Comparison of ENCODE assay signal across 12 cellular contexts in genomic region chr1:43383449-43383848, GRCh38. TPM values are rescaled to one million over a fixed set of nuclear protein-coding genes. Genes with fewer than 3 reads are reported as not detected.
DNase-seq lines count a peak whose midpoint lies in the region; ATAC-seq and TF ChIP-seq lines count a peak whose summit lies in the region.
"Had no signal": no experiment of that assay in that cellular context is flagged by ENCODE, and none has a peak within 500 bp of the region (broad histone marks: within the 10 kb centered on the region; RNA-seq: fewer than 3 reads in every experiment).

No MANE protein-coding gene starts in this region.

- no peak overlapping the region for H3K27ac ChIP-seq in breast epithelium
- no peak overlapping the region for H3K27ac ChIP-seq in mammary epithelial cell (ENCODE audit: insufficient read depth, low read depth, low read length)
- peak overlapping the region in 3 of 4 donors; percentile 49 to 85 (median 82) for H3K27ac ChIP-seq in tibial nerve

- no peak overlapping the region for H3K4me3 ChIP-seq in breast epithelium
- no peak overlapping the region for H3K4me3 ChIP-seq in mammary epithelial cell (replicated peaks in 1 of 3; ENCODE audit: insufficient read depth in 1 of 3, low read depth in 2 of 3, low read length in 3 of 3)
- H3K4me3 ChIP-seq in kidney epithelial cell (ENCODE audit: low read depth, low read length): no peak overlapping the region
- no peak overlapping the region for H3K4me3 ChIP-seq in tibial nerve

- no peak overlapping the region for H3K4me3 Mint-ChIP-seq in T-helper 17 cell
- H3K4me3 Mint-ChIP-seq: activated B cell treated with CpG ODN at 0.5 μM for 24 hours had no signal

- H3K36me3 ChIP-seq in breast epithelium (peaks cover 19% of the 10 kb centered on the region), mammary epithelial cell (ENCODE audit: insufficient read depth, low read length) (peaks cover 30% of the 10 kb centered on the region), kidney epithelial cell (ENCODE audit: control insufficient read depth, insufficient read depth, low read length) (peaks cover 3% of the 10 kb centered on the region), tibial nerve (peaks cover 0 to 52% (median 34%) of the 10 kb centered on the region in 3 donors)

- H3K79me2 ChIP-seq in mammary epithelial cell (ENCODE audit: insufficient read depth, low read length): peaks cover 20% of the 10 kb centered on the region

- CTCF ChIA-PET in mammary epithelial cell (lab: Charles Lee; ENCODE audit: low non-redundant PET): interaction anchor here (1.2 kb wide), 1 partner anchor 157 kb away, joined by 7 read pairs; no protein-coding TSS in a partner anchor

- peaks cover 19% of the 10 kb centered on the region for H3K36me3 Mint-ChIP-seq in T-helper 17 cell (ENCODE audit: low read depth)

- no peak for TF ChIP-seq EP300 in tibial nerve (IDR thresholded peaks at IDR 0.05)

- no peak overlapping the region for H3K27ac Mint-ChIP-seq in T-helper 17 cell
- H3K27ac Mint-ChIP-seq: activated B cell treated with CpG ODN at 0.5 μM for 24 hours had no signal

- intact Hi-C loops in breast epithelium (cut with DNase I; ENCODE audit: low total_unique reads): loop anchor here (1.0 kb wide), 1 partner anchor 44 kb away; no protein-coding TSS in a partner anchor
- intact Hi-C loops in mammary epithelial cell (cut with micrococcal nuclease): loop anchor here (1.0 kb wide), 2 partner anchors 145 to 156 kb away; no protein-coding TSS in a partner anchor

- peaks cover 20% of the 10 kb centered on the region for H3K4me1 Mint-ChIP-seq in T-helper 17 cell

- no peak for DNase-seq in breast epithelium (ENCODE audit: low spot score in 2 of 2)
- no peak for DNase-seq in mammary epithelial cell
- peak; percentile 32 for DNase-seq in astrocyte of the hippocampus (ENCODE audit: low read depth, low spot score)
- no peak for DNase-seq in kidney epithelial cell (ENCODE audit: low read depth)
- DNase-seq in tibial nerve (ENCODE audit: low spot score in 2 of 2): no peak
- DNase-seq in T-helper 17 cell: no peak
- DNase-seq in NCI-H2107 treated with DMSO at 0.1 percent for 48 hours (lab: John Stamatoyannopoulos, UW; ENCODE audit: unreplicated experiment): no peak
- no peak for DNase-seq in NCI-H524 treated with DMSO at 0.1 percent for 48 hours (lab: John Stamatoyannopoulos, UW)
- DNase-seq: activated B cell treated with CpG ODN at 0.5 μM for 24 hours; activated T-cell treated with anti-CD3 and anti-CD28 coated beads, Interleukin-2, amount 50 U/mL, for 48 hours; central memory CD4-positive, alpha-beta T cell; mesenchymal stem cell had no signal

- TF ChIP-seq CTCF in breast epithelium (IDR thresholded peaks at IDR 0.05) (peak in 2 of 3 donors; percentile 10 to 11), mammary epithelial cell (conservative IDR thresholded peaks at IDR 0.05 in 1 of 2, IDR thresholded peaks at IDR 0.05 in 1 of 2; ENCODE audit: extremely low read depth in 1 of 2, insufficient read depth in 1 of 2, low read depth in 1 of 2, low read length in 2 of 2) (peak in 1 of 2 donors; percentile 39), kidney epithelial cell (IDR thresholded peaks at IDR 0.05; ENCODE audit: insufficient read depth, low read length, poor library complexity, severe bottlenecking) (peak; percentile 12), tibial nerve (IDR thresholded peaks at IDR 0.05) (peak in 2 of 5 experiments; percentile 4 to 32)

- no peaks in the 10 kb centered on the region for H3K27me3 Mint-ChIP-seq in T-helper 17 cell
- H3K27me3 Mint-ChIP-seq: activated B cell treated with CpG ODN at 0.5 μM for 24 hours had no signal

- dilution Hi-C loops in mammary epithelial cell (cut with HindIII; ENCODE audit: low sequenced_read_pairs): loop anchor here (5.0 kb wide), 2 partner anchors 56 to 94 kb away; no protein-coding TSS in a partner anchor

- H3K27me3 ChIP-seq in breast epithelium (no peaks in the 10 kb centered on the region), mammary epithelial cell (ENCODE audit: insufficient read depth, low read length) (no peaks in the 10 kb centered on the region), kidney epithelial cell (ENCODE audit: control insufficient read depth, insufficient read depth, low read length) (no peaks in the 10 kb centered on the region), tibial nerve (no peaks in the 10 kb centered on the region)

- no TSS peak for BruUV-seq in mammary epithelial cell (replicated peaks; lab: Mats Ljungman, UMichigan)

- H3K9me3 ChIP-seq in breast epithelium (no peaks in the 10 kb centered on the region), mammary epithelial cell (replicated peaks; ENCODE audit: insufficient read depth, low read length) (no peaks in the 10 kb centered on the region), tibial nerve (no peaks in the 10 kb centered on the region), T-helper 17 cell (ENCODE audit: control insufficient read depth, low read length, poor library complexity, severe bottlenecking) (no peaks in the 10 kb centered on the region)

- H3K9ac ChIP-seq in mammary epithelial cell (ENCODE audit: insufficient read depth, low read length): no peak overlapping the region

- no peaks in the 10 kb centered on the region for H4K20me1 ChIP-seq in mammary epithelial cell (ENCODE audit: insufficient read depth, low read length)

- H3K4me2 ChIP-seq in mammary epithelial cell (ENCODE audit: insufficient read depth, low read depth, low read length): no peak overlapping the region

- TF ChIP-seq POLR2A in breast epithelium (IDR thresholded peaks at IDR 0.05): no peak
- TF ChIP-seq POLR2A in tibial nerve (IDR thresholded peaks at IDR 0.05): no peak

- ATAC-seq in T-helper 17 cell: no peak

- in situ Hi-C loops in mammary epithelial cell (cut with MboI; ENCODE audit: low sequenced_read_pairs in 2 of 2): no loop called here

- no peak overlapping the region for H2AFZ ChIP-seq in mammary epithelial cell (ENCODE audit: low read depth, low read length)

- H3K4me1 ChIP-seq in breast epithelium (peaks cover 0 to 3% of the 10 kb centered on the region in 2 donors), mammary epithelial cell (ENCODE audit: insufficient read depth, low read length) (peaks cover 5% of the 10 kb centered on the region), tibial nerve (peaks cover 0 to 36% (median 17%) of the 10 kb centered on the region in 4 donors)

- WGBS in mammary epithelial cell (ENCODE audit: low coverage, missing lambda C conversion rate): 100% methylated on average over 2 of the region's 2 CpGs
- WGBS in tibial nerve, 2 donors: 82 to 83% methylated on average over 2 of the region's 2 CpGs

RNA-seq across cellular contexts. Expression of gene MED8, which starts 6.2 kb away (rescaled TPM):
- 10 to 100 TPM; 38.3 to 42.9 (median 38.8) TPM for total RNA-seq in breast epithelium
- total RNA-seq in mammary epithelial cell: 10 to 100 TPM; 34.7 to 44.3 TPM
- polyA plus RNA-seq in mammary epithelial cell: 20.4 TPM
- polyA minus RNA-seq in mammary epithelial cell: 23.8 TPM
- total RNA-seq in kidney epithelial cell: 44.5 and 48.7 TPM in 2 replicates
- total RNA-seq in tibial nerve: 10 to 100 TPM; 22.8 to 35.1 (median 28.5) TPM
- total RNA-seq in T-helper 17 cell: 10 to 100 TPM; 13.7 to 16.4 TPM

RNA-seq across cellular contexts. Expression of gene SZT2, which starts 6.2 kb away (rescaled TPM):
- total RNA-seq in breast epithelium (10 to 100 TPM; 29.1 to 49.2 (median 44.3) TPM), mammary epithelial cell (10 to 100 TPM; 31.2 to 50.1 TPM), kidney epithelial cell (17.0 and 20.3 TPM in 2 replicates), tibial nerve (10 to 100 TPM; 49.2 to 68.7 (median 57.3) TPM), T-helper 17 cell (10 to 100 TPM; 87.0 to 92.1 TPM)
- 7.6 TPM for polyA plus RNA-seq in mammary epithelial cell
- 94.0 TPM for polyA minus RNA-seq in mammary epithelial cell

RNA-seq across cellular contexts. Expression of gene ELOVL1, which starts 15.6 kb away (rescaled TPM):
- 10 to 100 TPM; 45.9 to 60.6 (median 55.5) TPM for total RNA-seq in breast epithelium
- 100 to 1,000 TPM in 1 of 2 donors, 10 to 100 TPM in 1; 34.7 to 137 TPM for total RNA-seq in mammary epithelial cell
- 264 TPM for polyA plus RNA-seq in mammary epithelial cell
- 136 TPM for polyA minus RNA-seq in mammary epithelial cell
- 93.8 and 99.7 TPM in 2 replicates for total RNA-seq in kidney epithelial cell
- total RNA-seq in tibial nerve: 10 to 100 TPM; 48.6 to 66.6 (median 50.8) TPM
- 10 to 100 TPM; 32.3 to 36.9 TPM for total RNA-seq in T-helper 17 cell

RNA-seq across cellular contexts. Expression of gene CDC20, which starts 24.7 kb away (rescaled TPM):
- total RNA-seq in breast epithelium (1 to 10 TPM; 1.3 to 5.8 (median 1.3) TPM), mammary epithelial cell (100 to 1,000 TPM in 1 of 2 donors, 1 to 10 TPM in 1; 1.7 to 121 TPM), kidney epithelial cell (16.2 and 22.3 TPM in 2 replicates), tibial nerve (1 to 10 TPM in 3 of 4 donors, under 1 TPM in 1; 0.42 to 3.5 (median 1.5) TPM), T-helper 17 cell (under 1 TPM; 0.65 to 0.97 TPM)
- 215 TPM for polyA plus RNA-seq in mammary epithelial cell
- polyA minus RNA-seq in mammary epithelial cell: 326 TPM

RNA-seq across cellular contexts. Expression of gene MPL, which starts 45.8 kb away (rescaled TPM):
- total RNA-seq in breast epithelium (not detected), mammary epithelial cell (under 1 TPM; 0.17 to 0.49 TPM), kidney epithelial cell (not detected in 2 replicates), tibial nerve (1 to 10 TPM in 1 of 4 donors, under 1 TPM in 1, not detected in 2; 0.66 to 1.7 TPM), T-helper 17 cell (10 to 100 TPM in 1 of 2 donors, under 1 TPM in 1; 0.94 to 16.6 TPM)
- 0.07 TPM for polyA plus RNA-seq in mammary epithelial cell
- not detected for polyA minus RNA-seq in mammary epithelial cell
- total RNA-seq: activated B cell treated with CpG ODN at 0.5 μM for 24 hours had no signal

Comparison
In these comparisons a context has a peak if more than half of its experiments do, and no peak if none do; other contexts are left out.
1. H3K27ac ChIP-seq: peak in tibial nerve (3 of 4); none in breast epithelium (0 of 2) and mammary epithelial cell (single experiment).